ENCODE assay signal across 9 cellular contexts in the genomic region with DNA sequence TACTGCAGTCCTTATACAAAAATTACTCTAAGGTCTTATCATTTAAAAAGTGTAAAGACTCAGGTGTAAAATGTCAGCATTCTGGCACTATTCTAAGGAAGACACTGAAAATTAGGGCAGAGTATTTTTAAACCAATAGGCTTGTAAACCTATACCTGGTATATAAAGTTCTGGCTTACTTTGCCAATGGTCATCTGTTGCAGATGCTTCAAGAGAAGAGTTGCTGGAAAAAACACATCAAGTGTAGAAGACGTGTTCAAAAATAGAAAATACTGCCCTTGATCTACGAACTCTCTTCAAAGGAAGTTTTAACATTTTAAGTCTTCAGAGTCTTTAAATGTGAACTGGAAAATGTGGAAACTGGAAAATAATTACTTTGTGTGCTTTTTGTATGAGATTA. TPM values are rescaled to one million over a fixed set of nuclear protein-coding genes. Genes with fewer than 3 reads are reported as not detected.
DNase-seq lines count a peak whose midpoint lies in the region; ATAC-seq and TF ChIP-seq lines count a peak whose summit lies in the region.
"Had no signal": no experiment of that assay in that cellular context is flagged by ENCODE, and none has a peak within 500 bp of the region (broad histone marks: within the 10 kb centered on the region; RNA-seq: fewer than 3 reads in every experiment).

No MANE protein-coding gene starts in this region.

- no peak for ATAC-seq in CD8-positive, alpha-beta T cell
- ATAC-seq in HG02571 (IDR thresholded peaks at IDR 0.05; ENCODE audit: unreplicated experiment) (no peak), omental fat pad (ENCODE audit: low FRiP score) (no peak), GM21576 (IDR thresholded peaks at IDR 0.05; ENCODE audit: unreplicated experiment) (no peak)

- H3K9me2 ChIP-seq in Karpas-422 (replicated peaks; ENCODE audit: insufficient read depth, low read length), result no peaks in the 10 kb centered on the region

- CTCF ChIA-PET in CD8-positive, alpha-beta T cell (lab: Charles Lee), result no interaction called here

- peaks cover 55% of the 10 kb centered on the region for H3K4me1 Mint-ChIP-seq in CD8-positive, alpha-beta T cell (ENCODE audit: low read depth)

- H3K36me3 ChIP-seq in CD8-positive, alpha-beta T cell (ENCODE audit: insufficient read depth, low read length), result no peaks in the 10 kb centered on the region
- H3K36me3 ChIP-seq in Karpas-422 (ENCODE audit: insufficient read depth, low read length) (no peaks in the 10 kb centered on the region), neutrophil (peaks cover 17% of the 10 kb centered on the region), SJCRH30 (peaks cover 4% of the 10 kb centered on the region; the same call in 1 of the 2 replicates)

- H3K4me2 ChIP-seq in Karpas-422 (ENCODE audit: low read depth, low read length, poor library complexity, severe bottlenecking), result peak overlapping the region; percentile 91

- intact Hi-C loops in CD8-positive, alpha-beta T cell (cut with DNase I, micrococcal nuclease), result loop anchor here (1.0 to 5.0 kb wide), 3 partner anchors 70 to 191 kb away; partner anchors contain the start of genes BBS9 (in 1 of the 2) and RP9 (in 1 of the 2)

- H3K9me3 Mint-ChIP-seq in CD8-positive, alpha-beta T cell, result no peaks in the 10 kb centered on the region

- peaks cover 91% of the 10 kb centered on the region for H3K79me2 ChIP-seq in Karpas-422 (ENCODE audit: low read length)

- DNase-seq in CD8-positive, alpha-beta T cell, result no peak
- DNase-seq in Karpas-422, result no peak
- DNase-seq in coronary artery (ENCODE audit: low spot score), result no peak
- DNase-seq in SJCRH30, result no peak
- no peak for DNase-seq in omental fat pad (ENCODE audit: low spot score)
- DNase-seq: central memory CD4-positive, alpha-beta T cell had no signal

- H3K9ac ChIP-seq in Karpas-422 (ENCODE audit: low read length), result peak overlapping the region; percentile 63

- H3K9me3 ChIP-seq in CD8-positive, alpha-beta T cell (ENCODE audit: low read length), result no peaks in the 10 kb centered on the region
- H3K9me3 ChIP-seq in Karpas-422 (ENCODE audit: low read length), result no peaks in the 10 kb centered on the region
- H3K9me3 ChIP-seq in neutrophil, result no peaks in the 10 kb centered on the region
- H3K9me3 ChIP-seq in SJCRH30 (replicated peaks), result no peaks in the 10 kb centered on the region

- peaks cover 11% of the 10 kb centered on the region for H3K36me3 Mint-ChIP-seq in CD8-positive, alpha-beta T cell

- no peak overlapping the region for H2AFZ ChIP-seq in Karpas-422 (ENCODE audit: low read length)

- POLR2A ChIA-PET in CD8-positive, alpha-beta T cell (lab: Charles Lee), result interaction anchor here (3.0 kb wide), 1 partner anchor 23 kb away, joined by 25 read pairs; the partner anchor contains the start of gene NT5C3A

- H3K4me3 ChIP-seq in CD8-positive, alpha-beta T cell (ENCODE audit: low read depth, low read length), result peak overlapping the region; percentile 50
- H3K4me3 ChIP-seq in Karpas-422 (ENCODE audit: low read length) (peak overlapping the region; percentile 70), coronary artery (peak overlapping the region; percentile 69), neutrophil (ENCODE audit: low read depth in 1 of 2, low read length in 1 of 2) (peak overlapping the region; percentile 65 to 73), SJCRH30 (no peak overlapping the region)

- H3K27me3 Mint-ChIP-seq in CD8-positive, alpha-beta T cell (ENCODE audit: low read depth), result no peaks in the 10 kb centered on the region

- H3K27ac Mint-ChIP-seq in CD8-positive, alpha-beta T cell, result peak overlapping the region; percentile 81

- no peaks in the 10 kb centered on the region for H4K20me1 ChIP-seq in Karpas-422 (ENCODE audit: insufficient read depth, low read depth, low read length)

- H3K27ac ChIP-seq in CD8-positive, alpha-beta T cell (ENCODE audit: low read depth, low read length), result no peak overlapping the region
- H3K27ac ChIP-seq in Karpas-422 (ENCODE audit: low read length) (peak overlapping the region; percentile 87), coronary artery (no peak overlapping the region), neutrophil (peak overlapping the region; percentile 88), SJCRH30 (no peak overlapping the region)

- peak overlapping the region; percentile 85 for H3K4me3 Mint-ChIP-seq in CD8-positive, alpha-beta T cell

- no peak for TF ChIP-seq CTCF in CD8-positive, alpha-beta T cell (IDR thresholded peaks at IDR 0.05)
- TF ChIP-seq CTCF in coronary artery (IDR thresholded peaks at IDR 0.05) (no peak), neutrophil (IDR thresholded peaks at IDR 0.05) (no peak), omental fat pad (IDR thresholded peaks at IDR 0.05) (no peak)

- H3K27me3 ChIP-seq in CD8-positive, alpha-beta T cell (ENCODE audit: insufficient read depth, low read length), result no peaks in the 10 kb centered on the region
- H3K27me3 ChIP-seq in Karpas-422 (ENCODE audit: low read length), result no peaks in the 10 kb centered on the region
- H3K27me3 ChIP-seq in neutrophil, result no peaks in the 10 kb centered on the region
- H3K27me3 ChIP-seq in SJCRH30, result no peaks in the 10 kb centered on the region

- H3K4me1 ChIP-seq in CD8-positive, alpha-beta T cell (ENCODE audit: insufficient read depth, low read length), result peaks cover 25% of the 10 kb centered on the region
- H3K4me1 ChIP-seq in Karpas-422 (ENCODE audit: low read length), result peaks cover 60% of the 10 kb centered on the region
- peaks cover 51 to 59% of the 10 kb centered on the region in 2 experiments for H3K4me1 ChIP-seq in neutrophil (ENCODE audit: control insufficient read depth in 1 of 2, insufficient read depth in 1 of 2, low read depth in 1 of 2, low read length in 1 of 2)
- no peaks in the 10 kb centered on the region; the same call in 1 of the 2 replicates for H3K4me1 ChIP-seq in SJCRH30

RNA-seq across cellular contexts. Expression of gene NT5C3A, which starts 23.9 kb away (rescaled TPM):
- total RNA-seq in CD8-positive, alpha-beta T cell, result 10 to 100 TPM; 36.1 to 39.6 TPM
- 27.1 and 48.7 TPM in 2 replicates for total RNA-seq in Karpas-422 (2014; rRNA removed; shearing (Covaris generic); ENCODE audit: low replicate concordance)
- 42.9 and 45.1 TPM in 2 replicates for total RNA-seq in SJCRH30 (2014; rRNA removed; shearing (Covaris generic))
- 10 to 100 TPM; 18.8 to 32.9 (median 24.6) TPM for total RNA-seq in omental fat pad

Comparison
In these comparisons a context has a peak if more than half of its experiments do, and no peak if none do; other contexts are left out.
1. H3K27ac ChIP-seq: peak in Karpas-422 (single experiment) and neutrophil (single experiment); none in CD8-positive, alpha-beta T cell (single experiment), coronary artery (0 of 2) and SJCRH30 (single experiment).